ENCODE assay signal across 35 cellular contexts in genomic region chr17:35553310-35553709, GRCh38. TPM values are rescaled to one million over a fixed set of nuclear protein-coding genes. Genes with fewer than 3 reads are reported as not detected.
"Had no signal": no experiment of that assay in that cellular context is flagged by ENCODE, and none has a peak within 500 bp of the region (broad histone marks: within the 10 kb centered on the region; RNA-seq: fewer than 3 reads in every experiment).

No MANE protein-coding gene starts in this region.

- DNase-seq: dermis blood vessel endothelial cell; dorsolateral prefrontal cortex; effector CD4-positive, alpha-beta T cell; effector memory CD8-positive, alpha-beta T cell; erythroblast; esophagus squamous epithelium; foreskin fibroblast; foreskin melanocyte; gastrocnemius medialis; glutamatergic neuron; head of caudate nucleus; heart right ventricle; hippocampal formation; left cardiac atrium; left lung; left ventricle myocardium superior; lower lobe of right lung; mesenchymal stem cell; mucosa of descending colon; naive B cell had no signal

- H3K4me1 ChIP-seq: esophagus squamous epithelium, gastrocnemius medialis, left lung, lower lobe of right lung had no signal

- H3K27me3 Mint-ChIP-seq: effector memory CD8-positive, alpha-beta T cell had no signal

- H3K4me1 Mint-ChIP-seq: mesothelial cell of epicardium, naive B cell had no signal

- H3K4me3 ChIP-seq: coronary artery, dorsolateral prefrontal cortex, esophagus squamous epithelium, gastrocnemius medialis, heart right ventricle, left lung, lower lobe of right lung, mucosa of descending colon had no signal

- H3K9me3 ChIP-seq: esophagus squamous epithelium, gastrocnemius medialis, heart right ventricle, left lung, lower lobe of right lung, mucosa of descending colon had no signal

- H3K36me3 Mint-ChIP-seq: mesothelial cell of epicardium, naive B cell had no signal

- H3K27ac Mint-ChIP-seq: effector memory CD8-positive, alpha-beta T cell; endodermal cell; mesothelial cell of epicardium had no signal

- FAIRE-seq: colon, endometrium, islet of Langerhans, keratinocyte had no signal

- ATAC-seq: effector memory CD8-positive, alpha-beta T cell; esophagus mucosa; gastrocnemius medialis; heart right ventricle; left cardiac atrium; left lung; left ventricle myocardium superior; lower lobe of right lung; mucosa of descending colon had no signal

- H3K27me3 ChIP-seq: left lung had no signal

- H3K27ac ChIP-seq: coronary artery, dorsolateral prefrontal cortex, epithelial cell of prostate, esophagus squamous epithelium, gastrocnemius medialis, heart right ventricle, left lung, lower lobe of right lung had no signal

- H3K4me3 Mint-ChIP-seq: effector memory CD8-positive, alpha-beta T cell; endodermal cell; mesothelial cell of epicardium; naive B cell had no signal

- H3K36me3 ChIP-seq: esophagus squamous epithelium, gastrocnemius medialis, heart right ventricle, left lung, lower lobe of right lung had no signal

RNA-seq across cellular contexts. Expression of gene SLFN14, which starts 7.3 kb away (rescaled TPM):
- total RNA-seq: dermis blood vessel endothelial cell, endodermal cell, esophagus mucosa, esophagus squamous epithelium, gastrocnemius medialis, kidney epithelial cell, left cardiac atrium, left ventricle myocardium superior, lower leg skin, lung microvascular endothelial cell, mesenteric fat pad, mesothelial cell of epicardium, mucosa of descending colon, myocyte had no signal
- polyA plus RNA-seq: heart right ventricle, keratinocyte had no signal

RNA-seq across cellular contexts. Expression of gene SLFN12L, which starts 15.8 kb away (rescaled TPM):
- total RNA-seq: endodermal cell, glomerular endothelial cell, kidney epithelial cell, myocyte had no signal
